ENCODE assay signal across 1 cellular context in the genomic region with DNA sequence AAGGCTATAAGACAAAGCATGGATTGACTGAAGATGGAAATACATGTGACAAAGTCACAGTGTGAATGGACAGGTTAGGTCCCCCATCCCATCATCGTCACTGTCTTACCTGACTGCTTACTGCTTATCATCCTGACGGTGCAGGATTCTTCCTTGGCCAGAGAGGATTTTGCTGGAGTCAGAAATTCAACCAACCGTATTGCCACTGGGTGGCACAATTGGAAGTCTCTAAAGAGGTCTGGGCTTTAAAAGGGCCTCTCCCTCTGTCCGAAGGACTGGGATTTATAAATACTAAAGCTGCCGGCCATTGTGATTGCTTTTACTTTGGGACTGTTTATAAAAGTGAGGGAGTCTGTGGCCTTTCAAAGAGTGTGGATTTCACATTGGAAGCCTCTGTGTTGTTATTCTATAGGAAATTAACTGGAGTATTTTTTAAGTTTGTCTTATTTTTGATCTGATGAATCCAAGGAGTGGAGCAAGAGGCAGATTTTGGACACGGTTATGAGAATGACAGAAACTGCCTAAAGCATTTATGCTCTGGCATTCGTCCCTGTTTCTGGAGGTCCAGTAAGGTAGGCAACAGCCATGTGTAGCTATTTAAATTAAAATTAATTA.
TF ChIP-seq lines count a peak whose summit lies in the region.

No MANE protein-coding gene starts in this region.

TF ChIP-seq in endothelial cell of umbilical vein, 7 proteins besides CTCF, POLR2A, EP300 and RAD21:
- TF ChIP-seq POLR2AphosphoS5 (IDR thresholded peaks at IDR 0.05; ENCODE audit: insufficient read depth, low read depth, low read length) (no peak), MYC (IDR thresholded peaks at IDR 0.05; ENCODE audit: low read depth, low read length) (no peak), GATA2 (IDR thresholded peaks at IDR 0.05; ENCODE audit: insufficient read depth, insufficient read length, low read depth, low read length) (no peak), JUN (IDR thresholded peaks at IDR 0.05; ENCODE audit: borderline replicate concordance, insufficient read depth, insufficient read length, low read depth) (no peak), EZH2 (IDR thresholded peaks at IDR 0.05; ENCODE audit: borderline replicate concordance, low read depth, low read length, severe bottlenecking) (no peak), FOS (IDR thresholded peaks at IDR 0.05; ENCODE audit: borderline replicate concordance, insufficient read depth, low read length) (no peak)
- TF ChIP-seq, protein P1, sequence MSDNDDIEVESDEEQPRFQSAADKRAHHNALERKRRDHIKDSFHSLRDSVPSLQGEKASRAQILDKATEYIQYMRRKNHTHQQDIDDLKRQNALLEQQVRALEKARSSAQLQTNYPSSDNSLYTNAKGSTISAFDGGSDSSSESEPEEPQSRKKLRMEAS (IDR thresholded peaks at IDR 0.05; ENCODE audit: insufficient read depth, insufficient read length) = no peak
